1 cellular context compared by ENCODE assay signal in genomic region chr1:184792450-184792969, GRCh38.
TF ChIP-seq lines count a peak whose summit lies in the region.

No MANE protein-coding gene starts in this region.

TF ChIP-seq in HepG2, 621 proteins besides CTCF, POLR2A, EP300 and RAD21 (continued from another document and continues in another):
- TF ChIP-seq ZNF652 (CRISPR knock-in tag; IDR thresholded peaks at IDR 0.05; ENCODE audit: borderline replicate concordance, low read depth): no peak
- TF ChIP-seq DR1 (CRISPR knock-in tag; IDR thresholded peaks at IDR 0.05): no peak
- TF ChIP-seq KLF6 (CRISPR knock-in tag; IDR thresholded peaks at IDR 0.05): no peak
- TF ChIP-seq SOX5 (CRISPR knock-in tag; IDR thresholded peaks at IDR 0.05; ENCODE audit: borderline replicate concordance): 0 out of 2 replicates have a peak, but pooled peaks have one; percentile 46
- no peak for TF ChIP-seq ZNF577 (CRISPR knock-in tag; IDR thresholded peaks at IDR 0.05; ENCODE audit: borderline replicate concordance, low read depth)
- no peak for TF ChIP-seq PCBP1 (IDR thresholded peaks at IDR 0.05; ENCODE audit: borderline replicate concordance, low read depth, low read length)
- TF ChIP-seq ZNF766 (CRISPR knock-in tag; IDR thresholded peaks at IDR 0.05; ENCODE audit: borderline replicate concordance): no peak
- no peak for TF ChIP-seq ZKSCAN1 (IDR thresholded peaks at IDR 0.05; ENCODE audit: low read length)
- no peak for TF ChIP-seq HDAC6 (IDR thresholded peaks at IDR 0.05; ENCODE audit: low read depth, low read length)
- TF ChIP-seq XBP1 (CRISPR knock-in tag; IDR thresholded peaks at IDR 0.05): no peak
- TF ChIP-seq ZNF574 (CRISPR knock-in tag; IDR thresholded peaks at IDR 0.05): 0 out of 2 replicates have a peak, but pooled peaks have one; percentile 26
- no peak for TF ChIP-seq CBX1 (IDR thresholded peaks at IDR 0.05; ENCODE audit: low read depth)
- no peak for TF ChIP-seq MTF1 (CRISPR knock-in tag; IDR thresholded peaks at IDR 0.05)
- TF ChIP-seq NR3C1 (CRISPR knock-in tag; IDR thresholded peaks at IDR 0.05): no peak
- TF ChIP-seq ZNF563 (CRISPR knock-in tag; IDR thresholded peaks at IDR 0.05): no peak
- no peak for TF ChIP-seq SAFB2 (CRISPR knock-in tag; IDR thresholded peaks at IDR 0.05; ENCODE audit: borderline replicate concordance, low read depth)
- no peak for TF ChIP-seq IKZF1 (IDR thresholded peaks at IDR 0.05)
- no peak for TF ChIP-seq FOXK2 (IDR thresholded peaks at IDR 0.05)
- TF ChIP-seq ZNF616 (CRISPR knock-in tag; IDR thresholded peaks at IDR 0.05; ENCODE audit: low read depth): no peak
- no peak for TF ChIP-seq ZNF781 (CRISPR knock-in tag; IDR thresholded peaks at IDR 0.05; ENCODE audit: borderline replicate concordance, not compliant biosample characterization)
- no peak for TF ChIP-seq TRIM24 (CRISPR knock-in tag; IDR thresholded peaks at IDR 0.05)
- no peak for TF ChIP-seq ZKSCAN8 (CRISPR knock-in tag; IDR thresholded peaks at IDR 0.05; ENCODE audit: borderline replicate concordance)
- no peak for TF ChIP-seq PRDM4 (CRISPR knock-in tag; IDR thresholded peaks at IDR 0.05; ENCODE audit: borderline replicate concordance)
- no peak for TF ChIP-seq ZNF468 (CRISPR knock-in tag; IDR thresholded peaks at IDR 0.05)
- TF ChIP-seq POLR2G (IDR thresholded peaks at IDR 0.05; ENCODE audit: low read depth, low read length): no peak
- TF ChIP-seq ATF6 (CRISPR knock-in tag; conservative IDR thresholded peaks at IDR 0.05): no peak
- TF ChIP-seq CHCHD3 (CRISPR knock-in tag; IDR thresholded peaks at IDR 0.05): no peak
- no peak for TF ChIP-seq ZNF598 (CRISPR knock-in tag; IDR thresholded peaks at IDR 0.05; ENCODE audit: borderline replicate concordance)
- no peak for TF ChIP-seq ZNF772 (CRISPR knock-in tag; IDR thresholded peaks at IDR 0.05)
- TF ChIP-seq GATA4 (IDR thresholded peaks at IDR 0.05; ENCODE audit: borderline replicate concordance, low read depth): no peak
- no peak for TF ChIP-seq HNRNPH1 (optimal IDR thresholded peaks at IDR 0.05; ENCODE audit: low read depth, low read length)
- no peak for TF ChIP-seq POLR2AphosphoS5 (IDR thresholded peaks at IDR 0.05; ENCODE audit: low read depth, low read length)
- TF ChIP-seq ZNF790 (CRISPR knock-in tag; IDR thresholded peaks at IDR 0.05; ENCODE audit: borderline replicate concordance): no peak
- no peak for TF ChIP-seq PAX8 (CRISPR knock-in tag; IDR thresholded peaks at IDR 0.05; ENCODE audit: borderline replicate concordance)
- no peak for TF ChIP-seq ZNF460 (CRISPR knock-in tag; IDR thresholded peaks at IDR 0.05; ENCODE audit: borderline replicate concordance)
- TF ChIP-seq SMAD3 (CRISPR knock-in tag; IDR thresholded peaks at IDR 0.05): 0 out of 2 replicates have a peak, but pooled peaks have one; percentile 26
- no peak for TF ChIP-seq GPBP1L1 (CRISPR knock-in tag; IDR thresholded peaks at IDR 0.05)
- TF ChIP-seq HOXA3 (CRISPR knock-in tag; IDR thresholded peaks at IDR 0.05): peak; percentile 42; the same call in 1 of the 2 replicates
- TF ChIP-seq ZNF605 (CRISPR knock-in tag; IDR thresholded peaks at IDR 0.05): no peak
- TF ChIP-seq RFX3 (CRISPR knock-in tag; IDR thresholded peaks at IDR 0.05): no peak
- TF ChIP-seq ZNF180 (CRISPR knock-in tag; IDR thresholded peaks at IDR 0.05; ENCODE audit: borderline replicate concordance, low read depth): no peak
- no peak for TF ChIP-seq NFKBIZ (CRISPR knock-in tag; IDR thresholded peaks at IDR 0.05)
- no peak for TF ChIP-seq ZNF260 (CRISPR knock-in tag; IDR thresholded peaks at IDR 0.05; ENCODE audit: borderline replicate concordance, low read depth)
- no peak for TF ChIP-seq PAWR (CRISPR knock-in tag; IDR thresholded peaks at IDR 0.05; ENCODE audit: borderline replicate concordance)
- no peak for TF ChIP-seq TOE1 (CRISPR knock-in tag; IDR thresholded peaks at IDR 0.05)
- TF ChIP-seq DNMT1 (CRISPR knock-in tag; IDR thresholded peaks at IDR 0.05): no peak
- TF ChIP-seq ZNF552 (CRISPR knock-in tag; IDR thresholded peaks at IDR 0.05; ENCODE audit: borderline replicate concordance): no peak
- TF ChIP-seq ATF2 (CRISPR knock-in tag; IDR thresholded peaks at IDR 0.05): peak; percentile 28; the same call in 1 of the 2 replicates
- no peak for TF ChIP-seq PLRG1 (conservative IDR thresholded peaks at IDR 0.05)
- TF ChIP-seq TCF7 (IDR thresholded peaks at IDR 0.05; ENCODE audit: low read depth): 0 out of 2 replicates have a peak, but pooled peaks have one; percentile 26
- no peak for TF ChIP-seq CREB1 (IDR thresholded peaks at IDR 0.05)
- no peak for TF ChIP-seq CREB1 (CRISPR knock-in tag; IDR thresholded peaks at IDR 0.05)
- TF ChIP-seq ZNF549 (CRISPR knock-in tag; IDR thresholded peaks at IDR 0.05): no peak
- TF ChIP-seq GRHL1 (CRISPR knock-in tag; conservative IDR thresholded peaks at IDR 0.05): no peak
- TF ChIP-seq MYC (CRISPR knock-in tag; IDR thresholded peaks at IDR 0.05; ENCODE audit: borderline replicate concordance): no peak
- TF ChIP-seq ZNF720 (CRISPR knock-in tag; IDR thresholded peaks at IDR 0.05): no peak
- TF ChIP-seq CEBPG (CRISPR knock-in tag; IDR thresholded peaks at IDR 0.05): no peak
- TF ChIP-seq ZSCAN12 (CRISPR knock-in tag; IDR thresholded peaks at IDR 0.05): no peak
- TF ChIP-seq FOXJ3 (CRISPR knock-in tag; IDR thresholded peaks at IDR 0.05; ENCODE audit: borderline replicate concordance): 0 out of 2 replicates have a peak, but pooled peaks have one; percentile 33
- no peak for TF ChIP-seq RBM22 (optimal IDR thresholded peaks at IDR 0.05; ENCODE audit: low read length)
- no peak for TF ChIP-seq MED8 (CRISPR knock-in tag; IDR thresholded peaks at IDR 0.05; ENCODE audit: insufficient replicate concordance)
- TF ChIP-seq ZNF10 (CRISPR knock-in tag; IDR thresholded peaks at IDR 0.05; ENCODE audit: borderline replicate concordance, low read depth): no peak
- TF ChIP-seq ZBTB44 (CRISPR knock-in tag; IDR thresholded peaks at IDR 0.05): no peak
- no peak for TF ChIP-seq NAIF1 (CRISPR knock-in tag; IDR thresholded peaks at IDR 0.05; ENCODE audit: borderline replicate concordance)
- TF ChIP-seq SAP130 (CRISPR knock-in tag; IDR thresholded peaks at IDR 0.05; ENCODE audit: low read depth): peak; percentile 49
- peak; percentile 97 for TF ChIP-seq HNF4A (CRISPR knock-in tag; IDR thresholded peaks at IDR 0.05)
- TF ChIP-seq ZNF225 (CRISPR knock-in tag; IDR thresholded peaks at IDR 0.05): no peak
- TF ChIP-seq TP53 (CRISPR knock-in tag; conservative IDR thresholded peaks at IDR 0.05): no peak
